17 cellular contexts compared by ENCODE assay signal in genomic region chr20:17650816-17651760, GRCh38. TPM values are rescaled to one million over a fixed set of nuclear protein-coding genes. Genes with fewer than 3 reads are reported as not detected.
DNase-seq lines count a peak whose midpoint lies in the region; ATAC-seq, FAIRE-seq and TF ChIP-seq lines count a peak whose summit lies in the region.
"Had no signal": no experiment of that assay in that cellular context is flagged by ENCODE, and none has a peak within 500 bp of the region (broad histone marks: within the 10 kb centered on the region; RNA-seq: fewer than 3 reads in every experiment).

No MANE protein-coding gene starts in this region.

- no peaks in the 10 kb centered on the region for H3K27me3 Mint-ChIP-seq in nephron (ENCODE audit: low read depth)
- H3K27me3 Mint-ChIP-seq: memory B cell had no signal

- peaks cover 31% of the 10 kb centered on the region; the same call in 1 of the 2 replicates for H4K20me1 ChIP-seq in Karpas-422 (ENCODE audit: insufficient read depth, low read depth, low read length)

- POLR2A ChIA-PET in A673 (lab: Charles Lee; ENCODE audit: low non-redundant PET) = no interaction called here

- H3K36me3 Mint-ChIP-seq in nephron (ENCODE audit: low read depth) = peaks cover 12% of the 10 kb centered on the region
- H3K36me3 Mint-ChIP-seq: memory B cell had no signal

- CTCF ChIA-PET in A673 (lab: Charles Lee) = no interaction called here

- no peaks in the 10 kb centered on the region for H3K9me3 Mint-ChIP-seq in nephron
- H3K9me3 Mint-ChIP-seq: memory B cell had no signal

- peak overlapping the region; percentile 65 to 79 (median 70) for H3K27ac Mint-ChIP-seq in nephron
- H3K27ac Mint-ChIP-seq: memory B cell had no signal

- H3K4me3 ChIP-seq in A673 (ENCODE audit: low read depth, low read length, poor library complexity, severe bottlenecking) (no peak overlapping the region), body of pancreas (no peak overlapping the region), Karpas-422 (ENCODE audit: low read length) (no peak overlapping the region)
- H3K4me3 ChIP-seq: pancreas, upper lobe of left lung had no signal

- H3K9me3 ChIP-seq in A673 (ENCODE audit: low read depth, low read length, poor library complexity, severe bottlenecking) (no peaks in the 10 kb centered on the region), body of pancreas (no peaks in the 10 kb centered on the region), Karpas-422 (ENCODE audit: low read length) (no peaks in the 10 kb centered on the region)
- H3K9me3 ChIP-seq: pancreas, upper lobe of left lung had no signal

- no peaks in the 10 kb centered on the region for H3K27me3 ChIP-seq in A673 (replicated peaks; ENCODE audit: insufficient read depth, low read depth, low read length, poor library complexity)
- no peaks in the 10 kb centered on the region for H3K27me3 ChIP-seq in body of pancreas
- no peaks in the 10 kb centered on the region for H3K27me3 ChIP-seq in Karpas-422 (ENCODE audit: low read length)
- H3K27me3 ChIP-seq: pancreas, upper lobe of left lung had no signal

- TF ChIP-seq POLR2A in H54 (IDR thresholded peaks at IDR 0.05; ENCODE audit: low read depth, low read length) = no peak
- no peak for TF ChIP-seq POLR2A in body of pancreas (IDR thresholded peaks at IDR 0.05)

- BruUV-seq in A673 (replicated peaks; lab: Mats Ljungman, UMichigan) = no TSS peak

- no peak for ATAC-seq in body of pancreas

- intact Hi-C loops in A673 (cut with micrococcal nuclease; ENCODE audit: unreplicated experiment) (no loop called here), body of pancreas (cut with DNase I) (no loop called here)

- H3K4me1 Mint-ChIP-seq in nephron = peaks cover 86% of the 10 kb centered on the region
- H3K4me1 Mint-ChIP-seq: memory B cell had no signal

- H3K4me1 ChIP-seq in A673 (ENCODE audit: insufficient read depth, low read length, poor library complexity, severe bottlenecking) = peaks cover 46% of the 10 kb centered on the region
- peaks cover 96% of the 10 kb centered on the region for H3K4me1 ChIP-seq in body of pancreas
- H3K4me1 ChIP-seq in Karpas-422 (ENCODE audit: low read length) = no peaks in the 10 kb centered on the region

- no peak overlapping the region for H3K4me2 ChIP-seq in Karpas-422 (ENCODE audit: low read depth, low read length, poor library complexity, severe bottlenecking)

- 24 to 36% methylated on average over 18 of the region's 18 CpGs for WGBS in body of pancreas, 2 donors

- no peaks in the 10 kb centered on the region for H3K36me3 ChIP-seq in A673 (ENCODE audit: insufficient read depth, low read length, poor library complexity, severe bottlenecking)
- H3K36me3 ChIP-seq in body of pancreas (replicated peaks in 1 of 2; ENCODE audit: insufficient read depth in 1 of 2, low read depth in 2 of 2) = peaks cover 0 to 10% of the 10 kb centered on the region in 2 donors
- no peaks in the 10 kb centered on the region for H3K36me3 ChIP-seq in Karpas-422 (ENCODE audit: insufficient read depth, low read length)

- H3K9me2 ChIP-seq in Karpas-422 (replicated peaks; ENCODE audit: insufficient read depth, low read length) = no peaks in the 10 kb centered on the region

- TF ChIP-seq CTCF in A673 (conservative IDR thresholded peaks at IDR 0.05; ENCODE audit: low read depth, low read length) (no peak), body of pancreas (IDR thresholded peaks at IDR 0.05) (no peak), nephron (IDR thresholded peaks at IDR 0.05; ENCODE audit: unreplicated experiment in 3 of 3) (no peak)

- DNase-seq in A673 (ENCODE audit: low spot score) (no peak), H54 (ENCODE audit: insufficient read length, low spot score) (peak; percentile 35), body of pancreas (peak in 3 of 4 donors; percentile 12 to 25 (median 15)), activated gamma-delta T cell (lab: John Stamatoyannopoulos, UW) (no peak), Karpas-422 (no peak)
- no peak for DNase-seq in activated CD4-positive, alpha-beta T cell treated with anti-CD3 and anti-CD28 coated beads, Interleukin-2, amount 50 U/mL, for 4 hours
- no peak for DNase-seq in activated CD4-positive, alpha-beta T cell treated with anti-CD3 and anti-CD28 coated beads for 1 hour
- DNase-seq: activated CD4-positive, alpha-beta T cell treated with anti-CD3 and anti-CD28 coated beads, Interleukin-2, amount 50 U/mL, for 48 hours; activated naive CD4-positive, alpha-beta T cell treated with Interleukin-2 at 50 U/mL for 16 hours; stimulated activated CD4-positive, alpha-beta T cell treated with anti-CD3 and anti-CD28 coated beads, Interleukin-15, amount 100 ng/mL, for 24 hours had no signal

- H3K79me2 ChIP-seq in Karpas-422 (ENCODE audit: low read length) = no peaks in the 10 kb centered on the region

- no peak for FAIRE-seq in H54 (lab: Jason Lieb, UNC)
- FAIRE-seq: bronchial epithelial cell, pancreas had no signal

- H3K27ac ChIP-seq in A673 (ENCODE audit: low read depth, low read length, poor library complexity, severe bottlenecking) = peak overlapping the region; percentile 27
- H3K27ac ChIP-seq in body of pancreas = peak overlapping the region in 3 of 4 donors; percentile 38 to 72 (median 60)
- no peak overlapping the region for H3K27ac ChIP-seq in Karpas-422 (ENCODE audit: low read length)

- no peak overlapping the region for H3K9ac ChIP-seq in Karpas-422 (ENCODE audit: low read length)

- no peak overlapping the region for H2AFZ ChIP-seq in Karpas-422 (ENCODE audit: low read length)

- peak overlapping the region in 2 of 3 experiments; percentile 8 to 11 for H3K4me3 Mint-ChIP-seq in nephron
- H3K4me3 Mint-ChIP-seq: memory B cell had no signal

RNA-seq across cellular contexts. Expression of gene RRBP1, which starts 31.0 kb away (rescaled TPM):
- 75.9 and 82.8 TPM in 2 replicates for total RNA-seq in A673 (2021)
- total RNA-seq in body of pancreas = 100 to 1,000 TPM; 313 to 511 TPM
- 3.7 and 8.2 TPM in 2 replicates for total RNA-seq in Karpas-422 (2014; rRNA removed; shearing (Covaris generic); ENCODE audit: low replicate concordance)

RNA-seq across cellular contexts. Expression of gene BANF2, which starts 48.7 kb away (rescaled TPM):
- total RNA-seq in A673 (2021) = not detected in 2 replicates
- total RNA-seq in body of pancreas = 1 to 10 TPM in 1 of 2 donors, not detected in 1; 4.0 TPM
- total RNA-seq in Karpas-422 (2014; rRNA removed; shearing (Covaris generic); ENCODE audit: low replicate concordance) = not detected in 2 replicates
- total RNA-seq: bronchial epithelial cell; Daoy; T-helper 1 cell treated with Interleukin-12 subunit alpha and Interleukin-12 subunit beta and Interleukin-4 antibody, amounts not matched to agents 30 ng/mL and 1 ng/mL, for 36 hours; upper lobe of left lung had no signal

Comparison
In these comparisons a context has a peak if more than half of its experiments do, and no peak if none do; other contexts are left out.
1. DNase-seq: peak in H54 (single experiment) and body of pancreas (3 of 4); none in A673 (single experiment), activated CD4-positive, alpha-beta T cell treated with anti-CD3 and anti-CD28 coated beads, Interleukin-2, amount 50 U/mL, for 4 hours (0 of 2), activated gamma-delta T cell (single experiment), Karpas-422 (single experiment) and activated CD4-positive, alpha-beta T cell treated with anti-CD3 and anti-CD28 coated beads for 1 hour (single experiment).